ENCODE assay signal across 2 cellular contexts in the genomic region with DNA sequence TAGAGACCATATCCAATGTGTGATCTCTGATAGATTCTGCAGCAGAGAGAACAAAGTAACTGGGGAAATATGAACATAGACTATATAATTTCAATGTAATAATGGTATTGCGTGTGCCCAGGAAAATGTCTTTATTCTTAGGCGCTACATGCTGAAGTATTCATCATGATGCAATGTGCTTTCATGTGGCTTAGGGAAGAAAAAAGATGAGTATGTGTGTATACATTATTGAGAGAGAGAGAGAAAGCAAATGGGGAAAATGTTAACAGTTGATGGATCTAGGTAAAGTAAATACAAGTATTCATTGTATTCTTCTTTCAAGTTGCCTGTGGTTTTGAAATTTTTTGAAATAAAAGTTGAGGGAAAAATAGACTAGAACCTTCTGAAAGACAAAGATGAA.
TF ChIP-seq lines count a peak whose summit lies in the region.

No MANE protein-coding gene starts in this region.

TF ChIP-seq in A549, 52 proteins besides CTCF, POLR2A, EP300 and RAD21 (continued from another document):
- TF ChIP-seq, protein P1, sequence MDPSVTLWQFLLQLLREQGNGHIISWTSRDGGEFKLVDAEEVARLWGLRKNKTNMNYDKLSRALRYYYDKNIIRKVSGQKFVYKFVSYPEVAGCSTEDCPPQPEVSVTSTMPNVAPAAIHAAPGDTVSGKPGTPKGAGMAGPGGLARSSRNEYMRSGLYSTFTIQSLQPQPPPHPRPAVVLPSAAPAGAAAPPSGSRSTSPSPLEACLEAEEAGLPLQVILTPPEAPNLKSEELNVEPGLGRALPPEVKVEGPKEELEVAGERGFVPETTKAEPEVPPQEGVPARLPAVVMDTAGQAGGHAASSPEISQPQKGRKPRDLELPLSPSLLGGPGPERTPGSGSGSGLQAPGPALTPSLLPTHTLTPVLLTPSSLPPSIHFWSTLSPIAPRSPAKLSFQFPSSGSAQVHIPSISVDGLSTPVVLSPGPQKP (IDR thresholded peaks at IDR 0.05; ENCODE audit: low read depth, low read length): no peak
- TF ChIP-seq JUN (IDR thresholded peaks at IDR 0.05) (no peak), SREBF2 (IDR thresholded peaks at IDR 0.05) (no peak), MAFK (IDR thresholded peaks at IDR 0.05; ENCODE audit: partially characterized antibody) (no peak), TFCP2L1 (CRISPR knock-in tag; IDR thresholded peaks at IDR 0.05) (no peak), GATA3 (IDR thresholded peaks at IDR 0.05; ENCODE audit: borderline replicate concordance) (no peak), ZSCAN20 (CRISPR knock-in tag; IDR thresholded peaks at IDR 0.05) (no peak), FOSL2 (IDR thresholded peaks at IDR 0.05) (no peak), FOSL2 (CRISPR knock-in tag; IDR thresholded peaks at IDR 0.05) (no peak), POLR2AphosphoS2 (conservative IDR thresholded peaks at IDR 0.05; ENCODE audit: low read length) (no peak), HOXB13 (CRISPR knock-in tag; IDR thresholded peaks at IDR 0.05; ENCODE audit: low read depth) (no peak), KDM5A (IDR thresholded peaks at IDR 0.05) (no peak)
- TF ChIP-seq, protein P2, sequence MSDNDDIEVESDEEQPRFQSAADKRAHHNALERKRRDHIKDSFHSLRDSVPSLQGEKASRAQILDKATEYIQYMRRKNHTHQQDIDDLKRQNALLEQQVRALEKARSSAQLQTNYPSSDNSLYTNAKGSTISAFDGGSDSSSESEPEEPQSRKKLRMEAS (IDR thresholded peaks at IDR 0.05): no peak
- TF ChIP-seq, protein P3, sequence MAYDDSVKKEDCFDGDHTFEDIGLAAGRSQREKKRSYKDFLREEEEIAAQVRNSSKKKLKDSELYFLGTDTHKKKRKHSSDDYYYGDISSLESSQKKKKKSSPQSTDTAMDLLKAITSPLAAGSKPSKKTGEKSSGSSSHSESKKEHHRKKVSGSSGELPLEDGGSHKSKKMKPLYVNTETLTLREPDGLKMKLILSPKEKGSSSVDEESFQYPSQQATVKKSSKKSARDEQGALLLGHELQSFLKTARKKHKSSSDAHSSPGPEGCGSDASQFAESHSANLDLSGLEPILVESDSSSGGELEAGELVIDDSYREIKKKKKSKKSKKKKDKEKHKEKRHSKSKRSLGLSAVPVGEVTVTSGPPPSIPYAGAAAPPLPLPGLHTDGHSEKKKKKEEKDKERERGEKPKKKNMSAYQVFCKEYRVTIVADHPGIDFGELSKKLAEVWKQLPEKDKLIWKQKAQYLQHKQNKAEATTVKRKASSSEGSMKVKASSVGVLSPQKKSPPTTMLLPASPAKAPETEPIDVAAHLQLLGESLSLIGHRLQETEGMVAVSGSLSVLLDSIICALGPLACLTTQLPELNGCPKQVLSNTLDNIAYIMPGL (CRISPR knock-in tag; IDR thresholded peaks at IDR 0.05; ENCODE audit: borderline replicate concordance): no peak
- TF ChIP-seq, protein P4, sequence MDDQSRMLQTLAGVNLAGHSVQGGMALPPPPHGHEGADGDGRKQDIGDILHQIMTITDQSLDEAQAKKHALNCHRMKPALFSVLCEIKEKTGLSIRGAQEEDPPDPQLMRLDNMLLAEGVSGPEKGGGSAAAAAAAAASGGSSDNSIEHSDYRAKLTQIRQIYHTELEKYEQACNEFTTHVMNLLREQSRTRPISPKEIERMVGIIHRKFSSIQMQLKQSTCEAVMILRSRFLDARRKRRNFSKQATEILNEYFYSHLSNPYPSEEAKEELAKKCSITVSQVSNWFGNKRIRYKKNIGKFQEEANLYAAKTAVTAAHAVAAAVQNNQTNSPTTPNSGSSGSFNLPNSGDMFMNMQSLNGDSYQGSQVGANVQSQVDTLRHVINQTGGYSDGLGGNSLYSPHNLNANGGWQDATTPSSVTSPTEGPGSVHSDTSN (IDR thresholded peaks at IDR 0.05): no peak
TF ChIP-seq in A549: peak in this region for 0.

TF ChIP-seq in IMR-90, 13 proteins besides CTCF, POLR2A, EP300 and RAD21:
- TF ChIP-seq, protein P5, sequence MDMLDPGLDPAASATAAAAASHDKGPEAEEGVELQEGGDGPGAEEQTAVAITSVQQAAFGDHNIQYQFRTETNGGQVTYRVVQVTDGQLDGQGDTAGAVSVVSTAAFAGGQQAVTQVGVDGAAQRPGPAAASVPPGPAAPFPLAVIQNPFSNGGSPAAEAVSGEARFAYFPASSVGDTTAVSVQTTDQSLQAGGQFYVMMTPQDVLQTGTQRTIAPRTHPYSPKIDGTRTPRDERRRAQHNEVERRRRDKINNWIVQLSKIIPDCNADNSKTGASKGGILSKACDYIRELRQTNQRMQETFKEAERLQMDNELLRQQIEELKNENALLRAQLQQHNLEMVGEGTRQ (IDR thresholded peaks at IDR 0.05; ENCODE audit: low read depth, low read length): no peak
- TF ChIP-seq RFX5 (IDR thresholded peaks at IDR 0.05; ENCODE audit: low read depth, low read length) (no peak), RCOR1 (IDR thresholded peaks at IDR 0.05; ENCODE audit: insufficient replicate concordance, low read length) (no peak), CHD1 (IDR thresholded peaks at IDR 0.05; ENCODE audit: low read depth, low read length) (no peak), MAZ (IDR thresholded peaks at IDR 0.05; ENCODE audit: borderline replicate concordance, low read depth, low read length) (no peak), CEBPB (IDR thresholded peaks at IDR 0.05; ENCODE audit: low read depth, low read length) (peak; percentile 29; the same call in 1 of the 2 replicates)
